In the genomic region with DNA sequence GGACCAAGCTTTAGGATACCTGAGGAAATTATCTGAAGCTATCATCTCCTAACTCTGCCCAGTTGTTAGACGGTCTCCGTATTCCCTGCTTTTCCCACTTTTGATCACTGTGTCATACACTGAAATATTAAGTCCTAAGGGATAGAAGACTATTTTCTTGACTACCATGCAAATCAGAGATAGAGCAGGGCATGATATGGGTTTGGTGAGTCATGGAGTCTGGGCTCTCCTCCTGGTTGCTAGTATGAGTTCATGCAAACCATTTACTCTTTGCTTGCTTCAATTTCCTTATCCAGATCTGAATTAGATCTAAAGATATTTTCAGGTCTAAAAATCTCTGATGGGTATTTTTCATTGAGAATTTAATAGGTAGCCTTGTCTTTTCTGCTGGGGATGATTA, we compare ENCODE assay signal across 17 cellular contexts. TPM values are rescaled to one million over a fixed set of nuclear protein-coding genes. Genes with fewer than 3 reads are reported as not detected.
DNase-seq lines count a peak whose midpoint lies in the region; ATAC-seq, FAIRE-seq and TF ChIP-seq lines count a peak whose summit lies in the region.
"Had no signal": no experiment of that assay in that cellular context is flagged by ENCODE, and none has a peak within 500 bp of the region (broad histone marks: within the 10 kb centered on the region; RNA-seq: fewer than 3 reads in every experiment).

No MANE protein-coding gene starts in this region.

- H3K4me2 ChIP-seq in GM23248 (ENCODE audit: unreplicated experiment), result no peak overlapping the region
- no peak overlapping the region for H3K4me2 ChIP-seq in SK-N-SH

- no peaks in the 10 kb centered on the region for H3K36me3 ChIP-seq in GM23248 (ENCODE audit: low read depth)
- peaks cover 0 to 8% of the 10 kb centered on the region in 2 experiments for H3K36me3 ChIP-seq in SK-N-SH (replicated peaks in 1 of 2; ENCODE audit: control insufficient read depth in 1 of 2, insufficient read depth in 2 of 2, low read length in 1 of 2)
- H3K36me3 ChIP-seq in pancreas, result no peaks in the 10 kb centered on the region
- H3K36me3 ChIP-seq: upper lobe of right lung had no signal

- no peaks in the 10 kb centered on the region for H3K27me3 ChIP-seq in GM23248 (replicated peaks; ENCODE audit: insufficient read depth)
- no peaks in the 10 kb centered on the region for H3K27me3 ChIP-seq in SK-N-SH (ENCODE audit: insufficient read depth)
- no peaks in the 10 kb centered on the region for H3K27me3 ChIP-seq in pancreas
- H3K27me3 ChIP-seq: upper lobe of right lung had no signal

- no peak for TF ChIP-seq EP300 in SK-N-SH (IDR thresholded peaks at IDR 0.05; ENCODE audit: borderline replicate concordance in 1 of 2, low read depth in 1 of 2, low read length in 1 of 2)

- H3K9ac ChIP-seq in GM23248 (no peak overlapping the region), SK-N-SH (no peak overlapping the region)

- H3K9me2 ChIP-seq in GM23248 (ENCODE audit: insufficient read depth) (no peaks in the 10 kb centered on the region), SK-N-SH (no peaks in the 10 kb centered on the region)

- FAIRE-seq in pancreas (lab: Jason Lieb, UNC), result no peak
- FAIRE-seq: GM19239 had no signal

- DNase-seq in GM23248 (peak; percentile 70), SK-N-SH (no peak), fibroblast of mammary gland (ENCODE audit: low read depth) (peak; percentile 74), pancreas (no peak), Right ventricle myocardium inferior (ENCODE audit: missing footprints) (no peak), GF-D8 (lab: John Stamatoyannopoulos, UW) (no peak)
- DNase-seq: aorta; naive thymus-derived CD4-positive, alpha-beta T cell; NCI-H146; NCI-H526 treated with DMSO at 0.1 percent for 48 hours; RPMI8226; stimulated activated CD4-positive, alpha-beta T cell treated with anti-CD3 and anti-CD28 coated beads, Interleukin-2, amount 100 ng/mL, for 48 hours; upper lobe of right lung had no signal

- POLR2A ChIA-PET in SK-N-SH (lab: Yijun Ruan, JAX), result interaction anchor here (0.7 kb wide), 1 partner anchor 829 kb away, joined by 3 read pairs; no protein-coding TSS in a partner anchor

- CTCF ChIA-PET in SK-N-SH (lab: Yijun Ruan, JAX), result no interaction called here

- no peaks in the 10 kb centered on the region for H3K9me3 ChIP-seq in GM23248 (ENCODE audit: low read depth)
- no peaks in the 10 kb centered on the region for H3K9me3 ChIP-seq in SK-N-SH
- no peaks in the 10 kb centered on the region for H3K9me3 ChIP-seq in pancreas
- H3K9me3 ChIP-seq: upper lobe of right lung had no signal

- TF ChIP-seq CTCF in SK-N-SH (IDR thresholded peaks at IDR 0.05), result no peak
- no peak for TF ChIP-seq CTCF in fibroblast of mammary gland (conservative IDR thresholded peaks at IDR 0.05; ENCODE audit: control insufficient read depth, insufficient read depth, low read depth, low read length)
- no peak for TF ChIP-seq CTCF in pancreas (IDR thresholded peaks at IDR 0.05)

- in situ Hi-C loops in GM23248 (cut with MboI), result no loop called here

- ATAC-seq in pancreas (peak; percentile 81 to 91 (median 84)), GM18498 (IDR thresholded peaks at IDR 0.05; ENCODE audit: unreplicated experiment) (no peak), GM21515 (IDR thresholded peaks at IDR 0.05; ENCODE audit: unreplicated experiment) (no peak), Right ventricle myocardium inferior (no peak)
- ATAC-seq: naive thymus-derived CD4-positive, alpha-beta T cell; upper lobe of right lung had no signal

- intact Hi-C loops in pancreas (cut with DNase I) (no loop called here), Right ventricle myocardium inferior (cut with DNase I) (no loop called here)

- WGBS in GM23248 (ENCODE audit: low coverage in 1 of 2, low lambda C conversion rate in 2 of 2, missing lambda C conversion rate in 2 of 2), 2 experiments, result 86 to 91% methylated on average over 2 of the region's 2 CpGs
- 54% methylated on average over 2 of the region's 2 CpGs for WGBS in SK-N-SH (ENCODE audit: low lambda C conversion rate)
- 58 to 74% methylated on average over 2 of the region's 2 CpGs for WGBS in pancreas, 2 donors

- H3F3A ChIP-seq in GM23248 (ENCODE audit: insufficient read depth), result peaks cover 12% of the 10 kb centered on the region
- H3F3A ChIP-seq in SK-N-SH (replicated peaks; ENCODE audit: insufficient read depth), result peaks cover 5% of the 10 kb centered on the region

- H3K27ac ChIP-seq in GM23248 (no peak overlapping the region), SK-N-SH (ENCODE audit: low read depth in 2 of 2, low read length in 1 of 2) (peak overlapping the region in 1 of 2 experiments; percentile 41; a peak in 1 of 4 replicates), pancreas (peak overlapping the region in 2 of 4 donors; percentile 25 to 31)
- H3K27ac ChIP-seq: C4-2B, upper lobe of right lung had no signal

- H3K4me1 ChIP-seq in GM23248 (ENCODE audit: insufficient read depth) (peaks cover 13% of the 10 kb centered on the region), SK-N-SH (ENCODE audit: control insufficient read depth in 1 of 2, insufficient read depth in 2 of 2, low read depth in 1 of 2, low read length in 1 of 2) (peaks cover 0 to 10% of the 10 kb centered on the region in 2 experiments; a peak in 1 of 4 replicates), pancreas (peaks cover 15 to 25% (median 20%) of the 10 kb centered on the region in 3 donors)

- H3K79me2 ChIP-seq in GM23248 (ENCODE audit: insufficient read depth) (peaks cover 100% of the 10 kb centered on the region), SK-N-SH (ENCODE audit: insufficient read depth) (peaks cover 74% of the 10 kb centered on the region; the same call in 1 of the 2 replicates)

- H2AFZ ChIP-seq in GM23248 (no peak overlapping the region), SK-N-SH (ENCODE audit: low read depth) (no peak overlapping the region)

- H4K20me1 ChIP-seq in GM23248 (ENCODE audit: insufficient read depth) (peaks cover 15% of the 10 kb centered on the region; the same call in 1 of the 2 replicates), SK-N-SH (ENCODE audit: insufficient read depth) (peaks cover 7% of the 10 kb centered on the region; the same call in 1 of the 2 replicates)

- H3K4me3 ChIP-seq in GM23248, result no peak overlapping the region
- H3K4me3 ChIP-seq in SK-N-SH (ENCODE audit: low read depth in 2 of 2, low read length in 1 of 2), result no peak overlapping the region
- H3K4me3 ChIP-seq in fibroblast of mammary gland (ENCODE audit: control insufficient read depth, low read depth, low read length), result no peak overlapping the region
- H3K4me3 ChIP-seq in pancreas, result no peak overlapping the region
- H3K4me3 ChIP-seq: upper lobe of right lung had no signal

- no peak for TF ChIP-seq RAD21 in SK-N-SH (IDR thresholded peaks at IDR 0.05; ENCODE audit: low read length)

TF ChIP-seq in SK-N-SH, 30 proteins besides CTCF, POLR2A, EP300 and RAD21:
- TF ChIP-seq JUND (IDR thresholded peaks at IDR 0.05), result peak; percentile 53
- no peak for TF ChIP-seq RXRA (IDR thresholded peaks at IDR 0.05; ENCODE audit: borderline replicate concordance, low read depth)
- peak; percentile 21; the same call in 1 of the 2 replicates for TF ChIP-seq TCF12 (IDR thresholded peaks at IDR 0.05)
- TF ChIP-seq POLR2AphosphoS5 (IDR thresholded peaks at IDR 0.05; ENCODE audit: low read depth, low read length), result 0 out of 2 replicates have a peak, but pooled peaks have one; percentile 19
- peak; percentile 75 for TF ChIP-seq FOSL2 (IDR thresholded peaks at IDR 0.05; ENCODE audit: borderline replicate concordance, low read depth)
- no peak for TF ChIP-seq SMC3 (IDR thresholded peaks at IDR 0.05; ENCODE audit: low read depth, low read length)

RNA-seq across cellular contexts. Expression of a gene that starts 55.0 kb away (rescaled TPM):
- total RNA-seq in GM23248 (2014; rRNA removed; shearing (Covaris generic)), result 53.0 and 56.8 TPM in 2 replicates
- polyA plus RNA-seq in GM23248 (2016; fragmentation: Nextera tagmentation; extraction: Ambion mirVana) (36.8 and 41.3 TPM in 2 replicates), SK-N-SH (2012; rRNA removed) (62.7 and 64.9 TPM in 2 replicates), pancreas (10 to 100 TPM in 1 of 2 donors, 1 to 10 TPM in 1; 7.1 to 17.4 TPM)
- polyA plus RNA-seq in SK-N-SH (2012; cell fraction: cytosol; rRNA removed), result 81.3 and 99.6 TPM in 2 replicates
- polyA plus RNA-seq in SK-N-SH (2012; cell fraction: nucleus; rRNA removed), result 53.5 and 77.1 TPM in 2 replicates
- total RNA-seq in pancreas (10 to 100 TPM; 15.5 to 34.6 (median 24.2) TPM), Right ventricle myocardium inferior (25.7 TPM)

Comparison
In these comparisons a context has a peak if more than half of its experiments do, and no peak if none do; other contexts are left out.
1. DNase-seq: peak in GM23248 (single experiment) and fibroblast of mammary gland (single experiment); none in SK-N-SH (single experiment), pancreas (0 of 6), Right ventricle myocardium inferior (single experiment) and GF-D8 (single experiment).
2. ATAC-seq: peak in pancreas (4 of 4); none in GM18498 (single experiment), GM21515 (single experiment) and Right ventricle myocardium inferior (single experiment).